In the genomic region with DNA sequence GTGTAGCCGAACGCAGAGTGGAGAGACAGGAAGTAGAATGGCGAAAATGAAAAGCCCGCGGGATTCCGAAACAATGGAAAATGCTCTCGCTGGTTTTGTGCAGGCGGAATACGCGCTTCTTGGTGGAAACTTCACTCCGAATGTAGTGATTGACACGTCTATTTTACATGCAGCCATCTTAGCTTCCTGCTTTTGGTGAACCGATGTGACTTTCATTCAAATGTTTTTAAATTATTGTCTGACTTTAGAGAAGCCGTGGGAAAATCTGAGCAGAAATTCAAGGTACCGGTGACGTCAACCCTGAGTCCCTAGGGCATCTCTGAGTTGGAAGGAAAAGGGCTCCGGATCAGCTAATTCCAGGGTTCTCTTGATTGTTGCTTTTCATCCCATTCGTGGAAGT, we compare ENCODE assay signal across 10 cellular contexts. TPM values are rescaled to one million over a fixed set of nuclear protein-coding genes. Genes with fewer than 3 reads are reported as not detected.
DNase-seq lines count a peak whose midpoint lies in the region; ATAC-seq and TF ChIP-seq lines count a peak whose summit lies in the region.
"Had no signal": no experiment of that assay in that cellular context is flagged by ENCODE, and none has a peak within 500 bp of the region (broad histone marks: within the 10 kb centered on the region; RNA-seq: fewer than 3 reads in every experiment).

No MANE protein-coding gene starts in this region.

- ATAC-seq in lower lobe of right lung (no peak), GM21786 (IDR thresholded peaks at IDR 0.05; ENCODE audit: unreplicated experiment) (no peak)

- TF ChIP-seq CTCF in neural cell (IDR thresholded peaks at IDR 0.05; ENCODE audit: poor library complexity, severe bottlenecking) (no peak), lower lobe of right lung (IDR thresholded peaks at IDR 0.05) (no peak)

- in situ Hi-C loops in G401 (cut with HindIII; ENCODE audit: low sequenced_read_pairs) = no loop called here

- H3K4me2 ChIP-seq in neural cell (ENCODE audit: low read length) = no peak overlapping the region

- no peak overlapping the region for H2AFZ ChIP-seq in neural cell (ENCODE audit: low read depth, low read length)
- H2AFZ ChIP-seq: PC-9 had no signal

- H3K9me2 ChIP-seq in neural cell (ENCODE audit: insufficient read depth, low read length) = no peaks in the 10 kb centered on the region

- no peaks in the 10 kb centered on the region for H4K20me1 ChIP-seq in neural cell (ENCODE audit: insufficient read depth)

- intact Hi-C loops in lower lobe of right lung (cut with DNase I) = no loop called here

- peak overlapping the region; percentile 41 for H3K4me3 ChIP-seq in neural cell (ENCODE audit: low read length)
- H3K4me3 ChIP-seq in lower lobe of right lung = no peak overlapping the region
- H3K4me3 ChIP-seq: PC-9, thoracic aorta had no signal

- TF ChIP-seq EP300 in neural cell (conservative IDR thresholded peaks at IDR 0.05; ENCODE audit: poor library complexity, severe bottlenecking) = no peak

- H3F3A ChIP-seq in neural cell (ENCODE audit: insufficient read depth, low read length, poor library complexity, severe bottlenecking) = no peaks in the 10 kb centered on the region

- no peak for TF ChIP-seq RAD21 in neural cell (conservative IDR thresholded peaks at IDR 0.05)

- H3K27me3 ChIP-seq in neural cell (ENCODE audit: insufficient read depth, low read depth, low read length) (no peaks in the 10 kb centered on the region), lower lobe of right lung (ENCODE audit: low read depth) (peaks cover 27% of the 10 kb centered on the region)

- peak; percentile 25 for DNase-seq in G401 (ENCODE audit: low spot score)
- peak; percentile 81 for DNase-seq in NCI-H2227 (lab: John Stamatoyannopoulos, UW; ENCODE audit: unreplicated experiment)
- DNase-seq in dermis microvascular lymphatic vessel endothelial cell (ENCODE audit: low read depth in 2 of 2) = peak; percentile 4 to 5
- DNase-seq in NCI-H1092 (lab: John Stamatoyannopoulos, UW) = no peak
- no peak for DNase-seq in lower lobe of right lung
- no peak for DNase-seq in SHP77 (lab: John Stamatoyannopoulos, UW)
- DNase-seq: PC-9 had no signal

- H3K79me2 ChIP-seq in neural cell (replicated peaks; ENCODE audit: insufficient read depth, low read length) = no peaks in the 10 kb centered on the region

- no peaks in the 10 kb centered on the region for H3K9me3 ChIP-seq in neural cell (ENCODE audit: low read length)
- H3K9me3 ChIP-seq in lower lobe of right lung = no peaks in the 10 kb centered on the region
- H3K9me3 ChIP-seq: thoracic aorta had no signal

- no peak overlapping the region for H3K9ac ChIP-seq in neural cell (ENCODE audit: low read length)

- no peaks in the 10 kb centered on the region for H3K36me3 ChIP-seq in neural cell (ENCODE audit: insufficient read depth, low read length)
- H3K36me3 ChIP-seq in lower lobe of right lung = no peaks in the 10 kb centered on the region
- H3K36me3 ChIP-seq: thoracic aorta had no signal

- H3K4me1 ChIP-seq in lower lobe of right lung = no peaks in the 10 kb centered on the region

- no peak overlapping the region for H3K27ac ChIP-seq in neural cell (ENCODE audit: low read length)
- H3K27ac ChIP-seq in lower lobe of right lung = no peak overlapping the region
- H3K27ac ChIP-seq: PC-9, thoracic aorta had no signal

TF ChIP-seq in neural cell, 6 proteins besides CTCF, POLR2A, EP300 and RAD21:
- TF ChIP-seq SMC3 (conservative IDR thresholded peaks at IDR 0.05; ENCODE audit: poor library complexity) (no peak), POLR2AphosphoS5 (IDR thresholded peaks at IDR 0.05) (no peak), EZH2 (IDR thresholded peaks at IDR 0.05; ENCODE audit: borderline replicate concordance, insufficient read depth, low read length, poor library complexity, severe bottlenecking) (no peak), TAF1 (IDR thresholded peaks at IDR 0.05; ENCODE audit: low read depth) (no peak)

RNA-seq across cellular contexts. Expression of gene GPX5, which starts 11.4 kb away (rescaled TPM):
- not detected in 2 replicates for total RNA-seq in G401 (2014; rRNA removed; shearing (Covaris generic))
- not detected in 2 replicates for total RNA-seq in dermis microvascular lymphatic vessel endothelial cell
- polyA plus RNA-seq in neural cell = not detected in 2 replicates
- polyA minus RNA-seq in neural cell = not detected in 2 replicates
- not detected for total RNA-seq in lower lobe of right lung
- total RNA-seq: PC-9, thoracic aorta had no signal

RNA-seq across cellular contexts. Expression of gene GPX6, which starts 21.5 kb away (rescaled TPM):
- not detected in 2 replicates for total RNA-seq in G401 (2014; rRNA removed; shearing (Covaris generic))
- total RNA-seq in dermis microvascular lymphatic vessel endothelial cell (not detected in 2 replicates), lower lobe of right lung (not detected)
- polyA plus RNA-seq in neural cell = not detected in 2 replicates
- not detected in 2 replicates for polyA minus RNA-seq in neural cell
- total RNA-seq: PC-9, thoracic aorta had no signal

Comparison
In these comparisons a context has a peak if more than half of its experiments do, and no peak if none do; other contexts are left out.
1. DNase-seq: peak in G401 (single experiment), NCI-H2227 (single experiment) and dermis microvascular lymphatic vessel endothelial cell (2 of 2); none in NCI-H1092 (single experiment), lower lobe of right lung (single experiment) and SHP77 (0 of 2).